Comparison of ENCODE assay signal across 18 cellular contexts in genomic region chr13:64446372-64446771, GRCh38.
DNase-seq lines count a peak whose midpoint lies in the region; ATAC-seq and TF ChIP-seq lines count a peak whose summit lies in the region.
"Had no signal": no experiment of that assay in that cellular context is flagged by ENCODE, and none has a peak within 500 bp of the region (broad histone marks: within the 10 kb centered on the region; RNA-seq: fewer than 3 reads in every experiment).

No MANE protein-coding gene starts in this region.

- POLR2A ChIA-PET in Panc1 (lab: Charles Lee): no interaction called here

- H3K27me3 ChIP-seq in GM23338 (ENCODE audit: insufficient read depth) (no peaks in the 10 kb centered on the region), Panc1 (ENCODE audit: control insufficient read depth, insufficient read depth, low read length) (no peaks in the 10 kb centered on the region), colonic mucosa (no peaks in the 10 kb centered on the region), body of pancreas (no peaks in the 10 kb centered on the region)
- H3K27me3 ChIP-seq: heart left ventricle, thyroid gland had no signal

- peak; percentile 60 to 66 for TF ChIP-seq CTCF in GM23338 (conservative IDR thresholded peaks at IDR 0.05; ENCODE audit: low read depth in 2 of 2)
- TF ChIP-seq CTCF in Panc1 (IDR thresholded peaks at IDR 0.05): peak; percentile 48; the same call in 1 of the 2 replicates
- TF ChIP-seq CTCF in fibroblast of pulmonary artery (IDR thresholded peaks at IDR 0.05; ENCODE audit: low read length, missing control alignments): peak; percentile 40
- TF ChIP-seq CTCF in colonic mucosa (IDR thresholded peaks at IDR 0.05): no peak
- no peak for TF ChIP-seq CTCF in body of pancreas (IDR thresholded peaks at IDR 0.05)

- CTCF ChIA-PET in Panc1 (lab: Charles Lee): no interaction called here

- H3K4me3 Mint-ChIP-seq in GM23338: no peak overlapping the region
- no peak overlapping the region for H3K4me3 Mint-ChIP-seq in T-helper 2 cell treated with Interferon-gamma antibody and Interleukin-4, amounts not matched to agents 5 μg/mL and 100 μg/mL, for 36 hours
- H3K4me3 Mint-ChIP-seq: activated CD4-positive, alpha-beta T cell treated with anti-CD3 and anti-CD28 coated beads, Interleukin-2, amount 10 ng/mL, durations not matched to agents 24 days and 14 days had no signal

- H3K4me3 ChIP-seq in GM23338 (no peak overlapping the region), Panc1 (ENCODE audit: low read depth in 2 of 2, low read length in 2 of 2) (no peak overlapping the region), fibroblast of pulmonary artery (replicated peaks; ENCODE audit: low read depth, low read length) (no peak overlapping the region), colonic mucosa (no peak overlapping the region), body of pancreas (no peak overlapping the region)
- H3K4me3 ChIP-seq: coronary artery, heart left ventricle, K562, thyroid gland had no signal

- no peaks in the 10 kb centered on the region for H3K79me2 ChIP-seq in GM23338 (replicated peaks; ENCODE audit: insufficient read depth)

- H2AFZ ChIP-seq in GM23338: no peak overlapping the region

- H3K36me3 ChIP-seq in GM23338 (ENCODE audit: insufficient read depth): no peaks in the 10 kb centered on the region
- H3K36me3 ChIP-seq in Panc1 (ENCODE audit: control insufficient read depth, insufficient read depth, low read length): no peaks in the 10 kb centered on the region
- H3K36me3 ChIP-seq in colonic mucosa: no peaks in the 10 kb centered on the region
- H3K36me3 ChIP-seq in body of pancreas (replicated peaks in 1 of 2; ENCODE audit: insufficient read depth in 1 of 2, low read depth in 2 of 2): no peaks in the 10 kb centered on the region
- H3K36me3 ChIP-seq: heart left ventricle, thyroid gland had no signal

- TF ChIP-seq POLR2A in body of pancreas (IDR thresholded peaks at IDR 0.05): no peak

- H3K27me3 Mint-ChIP-seq in GM23338 (ENCODE audit: insufficient read depth, low read depth, poor library complexity): no peaks in the 10 kb centered on the region
- no peaks in the 10 kb centered on the region for H3K27me3 Mint-ChIP-seq in T-helper 2 cell treated with Interferon-gamma antibody and Interleukin-4, amounts not matched to agents 5 μg/mL and 100 μg/mL, for 36 hours (ENCODE audit: low read depth)
- H3K27me3 Mint-ChIP-seq: activated CD4-positive, alpha-beta T cell treated with anti-CD3 and anti-CD28 coated beads, Interleukin-2, amount 10 ng/mL, durations not matched to agents 24 days and 14 days had no signal

- H3K9me3 ChIP-seq in Panc1 (ENCODE audit: control insufficient read depth, insufficient read depth, low read depth, low read length) (no peaks in the 10 kb centered on the region), colonic mucosa (no peaks in the 10 kb centered on the region), body of pancreas (no peaks in the 10 kb centered on the region)
- H3K9me3 ChIP-seq: thyroid gland had no signal

- BruUV-seq in Panc1 (replicated peaks; lab: Mats Ljungman, UMichigan): no TSS peak

- H3K4me1 ChIP-seq in GM23338 (ENCODE audit: insufficient read depth): peaks cover 5% of the 10 kb centered on the region; the same call in 1 of the 2 replicates
- no peaks in the 10 kb centered on the region for H3K4me1 ChIP-seq in Panc1 (ENCODE audit: control insufficient read depth, insufficient read depth, low read length)
- no peaks in the 10 kb centered on the region for H3K4me1 ChIP-seq in colonic mucosa
- no peaks in the 10 kb centered on the region for H3K4me1 ChIP-seq in body of pancreas
- H3K4me1 ChIP-seq: heart left ventricle, thyroid gland had no signal

- H3K27ac ChIP-seq in GM23338 (ENCODE audit: low read depth) (no peak overlapping the region), Panc1 (ENCODE audit: low read length) (no peak overlapping the region), colonic mucosa (no peak overlapping the region), body of pancreas (no peak overlapping the region)
- H3K27ac ChIP-seq: coronary artery, heart left ventricle, thyroid gland had no signal

- no peaks in the 10 kb centered on the region for H4K20me1 ChIP-seq in GM23338 (replicated peaks; ENCODE audit: insufficient read depth)

- no peaks in the 10 kb centered on the region for H3K9me2 ChIP-seq in GM23338 (ENCODE audit: insufficient read depth)

- 23 to 33% methylated on average over 2 of the region's 2 CpGs for WGBS in body of pancreas, 2 donors

- no peaks in the 10 kb centered on the region for H3F3A ChIP-seq in GM23338 (replicated peaks; ENCODE audit: low read depth)

- H3K9me3 Mint-ChIP-seq in GM23338: no peaks in the 10 kb centered on the region
- H3K9me3 Mint-ChIP-seq in T-helper 2 cell treated with Interferon-gamma antibody and Interleukin-4, amounts not matched to agents 5 μg/mL and 100 μg/mL, for 36 hours: peaks cover 5% of the 10 kb centered on the region
- H3K9me3 Mint-ChIP-seq: activated CD4-positive, alpha-beta T cell treated with anti-CD3 and anti-CD28 coated beads, Interleukin-2, amount 10 ng/mL, durations not matched to agents 24 days and 14 days had no signal

- no peaks in the 10 kb centered on the region for H3K36me3 Mint-ChIP-seq in GM23338 (ENCODE audit: low read depth)
- H3K36me3 Mint-ChIP-seq in T-helper 2 cell treated with Interferon-gamma antibody and Interleukin-4, amounts not matched to agents 5 μg/mL and 100 μg/mL, for 36 hours (ENCODE audit: low read depth): no peaks in the 10 kb centered on the region

- H3K9ac ChIP-seq in colonic mucosa (ENCODE audit: low read depth in 2 of 2, low read length in 2 of 2): no peak overlapping the region

- H3K4me2 ChIP-seq in GM23338: no peak overlapping the region

- in situ Hi-C loops in Panc1 (cut with HindIII; ENCODE audit: low pct_unique_long_range_greater_than_20kb, low sequenced_read_pairs): no loop called here

- H3K4me1 Mint-ChIP-seq in GM23338: no peaks in the 10 kb centered on the region
- H3K4me1 Mint-ChIP-seq in T-helper 2 cell treated with Interferon-gamma antibody and Interleukin-4, amounts not matched to agents 5 μg/mL and 100 μg/mL, for 36 hours (ENCODE audit: low read depth): no peaks in the 10 kb centered on the region
- H3K4me1 Mint-ChIP-seq: activated CD4-positive, alpha-beta T cell treated with anti-CD3 and anti-CD28 coated beads, Interleukin-2, amount 10 ng/mL, durations not matched to agents 24 days and 14 days had no signal

- DNase-seq in AG20443 (ENCODE audit: low spot score) (peak; percentile 6), GM23338 (ENCODE audit: low spot score) (peak; percentile 53), Panc1 (ENCODE audit: low read depth, low spot score) (no peak), fibroblast of pulmonary artery (ENCODE audit: low read depth) (peak; percentile 9), colonic mucosa (no peak), body of pancreas (no peak)
- DNase-seq in T-helper 2 cell treated with Interferon-gamma antibody and Interleukin-4, amounts not matched to agents 5 μg/mL and 100 μg/mL, for 36 hours (ENCODE audit: low spot score): no peak
- DNase-seq: activated CD4-positive, alpha-beta T cell treated with anti-CD3 and anti-CD28 coated beads, Interleukin-2, amount 10 ng/mL, durations not matched to agents 24 days and 14 days; activated effector memory CD4-positive, alpha-beta T cell treated with anti-CD3 and anti-CD28 coated beads, Interleukin-2, amount 50 U/mL, for 16 hours; heart left ventricle; mesenchymal stem cell; NCI-H2171 treated with DMSO at 0.1 percent for 48 hours; retina; thyroid gland had no signal

- no peak overlapping the region for H3K27ac Mint-ChIP-seq in GM23338
- no peak overlapping the region for H3K27ac Mint-ChIP-seq in T-helper 2 cell treated with Interferon-gamma antibody and Interleukin-4, amounts not matched to agents 5 μg/mL and 100 μg/mL, for 36 hours
- H3K27ac Mint-ChIP-seq: activated CD4-positive, alpha-beta T cell treated with anti-CD3 and anti-CD28 coated beads, Interleukin-2, amount 10 ng/mL, durations not matched to agents 24 days and 14 days had no signal

- intact Hi-C loops in Panc1 (cut with micrococcal nuclease; ENCODE audit: unreplicated experiment): no loop called here
- intact Hi-C loops in colonic mucosa (cut with DNase I): no loop called here
- intact Hi-C loops in body of pancreas (cut with DNase I): no loop called here

- peak; percentile 34; the same call in 2 of the 3 replicates for ATAC-seq in GM23338
- no peak for ATAC-seq in Panc1
- ATAC-seq in HG03378 (IDR thresholded peaks at IDR 0.05; ENCODE audit: unreplicated experiment): no peak
- ATAC-seq in body of pancreas: no peak
- ATAC-seq: heart left ventricle, K562, Right ventricle myocardium inferior had no signal

TF ChIP-seq in GM23338, 12 proteins besides CTCF, POLR2A, EP300 and RAD21 (continues in another document):
- TF ChIP-seq ZNF114 (CRISPR knock-in tag; IDR thresholded peaks at IDR 0.05): no peak
- no peak for TF ChIP-seq POLR2AphosphoS5 (IDR thresholded peaks at IDR 0.05; ENCODE audit: low read depth)
- TF ChIP-seq STAT1 (IDR thresholded peaks at IDR 0.05; ENCODE audit: unreplicated experiment): no peak
- TF ChIP-seq REST (IDR thresholded peaks at IDR 0.05; ENCODE audit: unreplicated experiment): no peak

Comparison
In these comparisons a context has a peak if more than half of its experiments do, and no peak if none do; other contexts are left out.
1. DNase-seq: peak in AG20443 (single experiment), GM23338 (single experiment) and fibroblast of pulmonary artery (single experiment); none in Panc1 (single experiment), T-helper 2 cell treated with Interferon-gamma antibody and Interleukin-4, amounts not matched to agents 5 μg/mL and 100 μg/mL, for 36 hours (single experiment), colonic mucosa (single experiment) and body of pancreas (0 of 4).
2. CTCF ChIP-seq: peak in GM23338 (2 of 2), Panc1 (single experiment) and fibroblast of pulmonary artery (single experiment); none in colonic mucosa (single experiment) and body of pancreas (0 of 7).